ENCODE assay signal across 11 cellular contexts in genomic region chr17:82094931-82095776, GRCh38. TPM values are rescaled to one million over a fixed set of nuclear protein-coding genes. Genes with fewer than 3 reads are reported as not detected.
A peak's percentile ranks its signal among the peaks of the same experiment; 100 is the strongest.
DNase-seq lines count a peak whose midpoint lies in the region; FAIRE-seq and TF ChIP-seq lines count a peak whose summit lies in the region.
"Had no signal": no experiment of that assay in that cellular context is flagged by ENCODE, and none has a peak within 500 bp of the region (broad histone marks: within the 10 kb centered on the region; RNA-seq: fewer than 3 reads in every experiment).

No MANE protein-coding gene starts in this region.

- H3K27ac ChIP-seq in neural progenitor cell (no peak overlapping the region), small intestine (ENCODE audit: low read depth in 1 of 2, low read length in 1 of 2) (no peak overlapping the region)

- BruUV-seq in Caco-2 (replicated peaks; lab: Mats Ljungman, UMichigan) (no TSS peak), MCF 10A (replicated peaks; lab: Mats Ljungman, UMichigan) (no TSS peak)

- CTCF ChIA-PET in Caco-2 (lab: Charles Lee) (no interaction called here), MCF 10A (lab: Yijun Ruan, JAX) (interaction anchor here (0.7 to 1.3 kb wide), 5 partner anchors 29 to 141 kb away, joined by 3 read pairs; no protein-coding TSS in a partner anchor)

- no peak for TF ChIP-seq CTCF in Caco-2 (IDR thresholded peaks at IDR 0.05; ENCODE audit: insufficient read depth in 1 of 2, low read depth in 1 of 2, low read length in 1 of 2, severe bottlenecking in 1 of 2, unreplicated experiment in 1 of 2)
- no peak for TF ChIP-seq CTCF in Loucy (conservative IDR thresholded peaks at IDR 0.05; ENCODE audit: low read length)
- TF ChIP-seq CTCF in MCF 10A (IDR thresholded peaks at IDR 0.05; ENCODE audit: unreplicated experiment): no peak
- no peak for TF ChIP-seq CTCF in neural progenitor cell (IDR thresholded peaks at IDR 0.05)

- H3K4me2 ChIP-seq in Loucy (ENCODE audit: low read depth, low read length, poor library complexity, severe bottlenecking) (peak overlapping the region; percentile 96), neural progenitor cell (peak overlapping the region; percentile 96)

- H3K4me3 ChIP-seq in Caco-2 (ENCODE audit: low read depth, low read length): no peak overlapping the region; the same call in 1 of the 2 replicates
- H3K4me3 ChIP-seq in Loucy (ENCODE audit: low read length, poor library complexity, severe bottlenecking): peak overlapping the region; percentile 86
- peak overlapping the region; percentile 100 for H3K4me3 ChIP-seq in neural progenitor cell
- H3K4me3 ChIP-seq in small intestine (ENCODE audit: low read depth in 1 of 2, low read length in 2 of 2): no peak overlapping the region

- H3F3A ChIP-seq in Loucy (ENCODE audit: low read depth) (no peaks in the 10 kb centered on the region), neural progenitor cell (ENCODE audit: low read depth) (peaks cover 13% of the 10 kb centered on the region)

- POLR2A ChIA-PET in Caco-2 (lab: Charles Lee) (interaction anchor here (0.6 kb wide), 1 partner anchor 57 kb away, joined by 3 read pairs; no protein-coding TSS in a partner anchor), MCF 10A (lab: Yijun Ruan, JAX) (interaction anchor here (0.6 to 3.2 kb wide), 12 partner anchors 8 to 743 kb away, joined by 3 to 15 read pairs (median 5); partner anchors contain the start of genes DCXR and DUS1L)

- intact Hi-C loops in Caco-2 (cut with micrococcal nuclease; ENCODE audit: unreplicated experiment) (no loop called here), MCF 10A (cut with micrococcal nuclease) (loop anchor here (10.0 kb wide), 1 partner anchor 60 kb away; the partner anchor contains the start of genes DCXR and RAC3)

- H4K20me1 ChIP-seq in Loucy (ENCODE audit: insufficient read depth, low read length, poor library complexity, severe bottlenecking): peaks cover 65% of the 10 kb centered on the region
- H4K20me1 ChIP-seq in neural progenitor cell (ENCODE audit: low read depth): peaks cover 70% of the 10 kb centered on the region

- H3K4me3 Mint-ChIP-seq in Caco-2 (ENCODE audit: unreplicated experiment): peak overlapping the region; percentile 75
- peak overlapping the region; percentile 75 for H3K4me3 Mint-ChIP-seq in MCF 10A (ENCODE audit: unreplicated experiment)
- peak overlapping the region; percentile 83 for H3K4me3 Mint-ChIP-seq in neural progenitor cell

- H3K9ac ChIP-seq in Loucy (ENCODE audit: low read depth, low read length, poor library complexity, severe bottlenecking) (peak overlapping the region; percentile 93), neural progenitor cell (no peak overlapping the region)

- H3K9me3 Mint-ChIP-seq in Caco-2 (ENCODE audit: unreplicated experiment): no peaks in the 10 kb centered on the region
- H3K9me3 Mint-ChIP-seq in MCF 10A (ENCODE audit: unreplicated experiment): no peaks in the 10 kb centered on the region
- no peaks in the 10 kb centered on the region for H3K9me3 Mint-ChIP-seq in neural progenitor cell

- H3K27ac Mint-ChIP-seq in Caco-2 (ENCODE audit: unreplicated experiment) (no peak overlapping the region), MCF 10A (ENCODE audit: low read depth, unreplicated experiment) (no peak overlapping the region), neural progenitor cell (no peak overlapping the region)

- H3K79me2 ChIP-seq in Loucy (ENCODE audit: insufficient read depth, low read length) (peaks cover 80% of the 10 kb centered on the region), neural progenitor cell (ENCODE audit: low read depth) (peaks cover 84% of the 10 kb centered on the region)

- H2AFZ ChIP-seq in Loucy (ENCODE audit: low read length): no peak overlapping the region
- no peak overlapping the region for H2AFZ ChIP-seq in neural progenitor cell (replicated peaks)

- peaks cover 22% of the 10 kb centered on the region for H3K36me3 ChIP-seq in Caco-2 (ENCODE audit: control insufficient read depth, insufficient read depth, low read length)
- H3K36me3 ChIP-seq in Loucy (ENCODE audit: insufficient read depth, low read length): peaks cover 51% of the 10 kb centered on the region; the same call in 1 of the 2 replicates
- H3K36me3 ChIP-seq in neural progenitor cell: no peaks in the 10 kb centered on the region
- peaks cover 14 to 19% of the 10 kb centered on the region in 2 donors for H3K36me3 ChIP-seq in small intestine (ENCODE audit: control insufficient read depth in 2 of 2, insufficient read depth in 2 of 2, low read length in 2 of 2)

- peaks cover 22% of the 10 kb centered on the region for H3K4me1 ChIP-seq in Caco-2
- peaks cover 24% of the 10 kb centered on the region for H3K4me1 ChIP-seq in Loucy (ENCODE audit: insufficient read depth, low read length, poor library complexity, severe bottlenecking)
- H3K4me1 ChIP-seq in neural progenitor cell: peaks cover 28% of the 10 kb centered on the region
- peaks cover 2 to 6% of the 10 kb centered on the region in 2 donors for H3K4me1 ChIP-seq in small intestine (ENCODE audit: control insufficient read depth in 2 of 2, insufficient read depth in 1 of 2, low read depth in 1 of 2, low read length in 1 of 2)

- H3K27me3 Mint-ChIP-seq in Caco-2 (ENCODE audit: insufficient read depth, unreplicated experiment) (no peaks in the 10 kb centered on the region), MCF 10A (ENCODE audit: insufficient read depth, unreplicated experiment) (no peaks in the 10 kb centered on the region), neural progenitor cell (ENCODE audit: insufficient read depth, low read depth) (peaks cover 4% of the 10 kb centered on the region)

- no peaks in the 10 kb centered on the region for H3K9me3 ChIP-seq in Caco-2
- no peaks in the 10 kb centered on the region for H3K9me3 ChIP-seq in Loucy (ENCODE audit: insufficient read depth, low read depth, low read length)
- no peaks in the 10 kb centered on the region for H3K9me3 ChIP-seq in neural progenitor cell (ENCODE audit: low read depth)
- H3K9me3 ChIP-seq in small intestine (ENCODE audit: control insufficient read depth, low read depth): no peaks in the 10 kb centered on the region

- no peaks in the 10 kb centered on the region for H3K9me2 ChIP-seq in Loucy (replicated peaks; ENCODE audit: low read depth, low read length)

- H3K36me3 Mint-ChIP-seq in Caco-2 (ENCODE audit: insufficient read depth, unreplicated experiment) (peaks cover 85% of the 10 kb centered on the region), MCF 10A (ENCODE audit: insufficient read depth, unreplicated experiment) (peaks cover 70% of the 10 kb centered on the region), neural progenitor cell (peaks cover 2% of the 10 kb centered on the region)

- H3K27me3 ChIP-seq in Caco-2 (replicated peaks; ENCODE audit: control insufficient read depth, insufficient read depth, low read length) (no peaks in the 10 kb centered on the region), Loucy (ENCODE audit: insufficient read depth, low read length, poor library complexity, severe bottlenecking) (no peaks in the 10 kb centered on the region), neural progenitor cell (no peaks in the 10 kb centered on the region), small intestine (ENCODE audit: control insufficient read depth in 2 of 2, insufficient read depth in 2 of 2, low read length in 2 of 2) (no peaks in the 10 kb centered on the region)

- no peaks in the 10 kb centered on the region for H3K4me1 Mint-ChIP-seq in Caco-2 (ENCODE audit: low read depth, unreplicated experiment)
- H3K4me1 Mint-ChIP-seq in MCF 10A (ENCODE audit: insufficient read depth, unreplicated experiment): no peaks in the 10 kb centered on the region
- peaks cover 7% of the 10 kb centered on the region for H3K4me1 Mint-ChIP-seq in neural progenitor cell

- 92 to 93% (median 93%) methylated on average over 36 to 37 of the region's 37 CpGs for WGBS in small intestine, 3 donors

- DNase-seq in Caco-2 (no peak), MCF 10A (ENCODE audit: unreplicated experiment) (no peak), neural progenitor cell (ENCODE audit: low spot score) (no peak), ecto neural progenitor cell (ENCODE audit: low spot score) (no peak), NCI-H69 (lab: John Stamatoyannopoulos, UW) (no peak), small intestine (no peak), SKM-1 (lab: John Stamatoyannopoulos, UW; ENCODE audit: unreplicated experiment) (no peak)
- DNase-seq: midbrain, NCI-H526 treated with DMSO at 0.1 percent for 48 hours had no signal

- no peak for FAIRE-seq in small intestine (lab: Jason Lieb, UNC)
- FAIRE-seq: colon had no signal

RNA-seq across cellular contexts. Expression of gene FASN, which starts 2.9 kb away (rescaled TPM):
- total RNA-seq in Caco-2 (2022) (330 and 359 TPM in 2 replicates), MCF 10A (2022) (114 and 120 TPM in 2 replicates), neural progenitor cell (ENCODE audit: low replicate concordance) (77.9 and 266 TPM in 2 replicates)
- polyA plus RNA-seq in small intestine: 100 to 1,000 TPM in 1 of 3 donors, 10 to 100 TPM in 2; 13.2 to 103 (median 13.5) TPM

RNA-seq across cellular contexts. Expression of gene DUS1L, which starts 29.6 kb away (rescaled TPM):
- total RNA-seq in Caco-2 (2022) (129 TPM in 2 replicates), MCF 10A (2022) (116 and 123 TPM in 2 replicates), neural progenitor cell (ENCODE audit: low replicate concordance) (54.5 and 76.6 TPM in 2 replicates)
- polyA plus RNA-seq in small intestine: 100 to 1,000 TPM; 115 to 170 (median 140) TPM

RNA-seq across cellular contexts. Expression of gene GPS1, which starts 43.5 kb away (rescaled TPM):
- total RNA-seq in Caco-2 (2022) (185 and 195 TPM in 2 replicates), MCF 10A (2022) (96.6 and 100 TPM in 2 replicates), neural progenitor cell (ENCODE audit: low replicate concordance) (86.6 and 174 TPM in 2 replicates)
- polyA plus RNA-seq in small intestine: 100 to 1,000 TPM in 2 of 3 donors, 10 to 100 TPM in 1; 80.4 to 161 (median 156) TPM

RNA-seq across cellular contexts. Expression of gene RFNG, which starts 43.5 kb away (rescaled TPM):
- 33.0 and 35.5 TPM in 2 replicates for total RNA-seq in Caco-2 (2022)
- total RNA-seq in MCF 10A (2022): 37.9 and 38.0 TPM in 2 replicates
- 13.6 and 41.0 TPM in 2 replicates for total RNA-seq in neural progenitor cell (ENCODE audit: low replicate concordance)
- polyA plus RNA-seq in small intestine: 10 to 100 TPM; 35.4 to 43.8 (median 40.0) TPM

RNA-seq across cellular contexts. Expression of gene DCXR, which starts 57.7 kb away (rescaled TPM):
- total RNA-seq in Caco-2 (2022): 197 and 208 TPM in 2 replicates
- total RNA-seq in MCF 10A (2022): 77.9 and 111 TPM in 2 replicates
- 36.5 and 64.9 TPM in 2 replicates for total RNA-seq in neural progenitor cell (ENCODE audit: low replicate concordance)
- 100 to 1,000 TPM; 103 to 147 (median 121) TPM for polyA plus RNA-seq in small intestine

Comparison
In these comparisons a context has a peak if more than half of its experiments do, and no peak if none do; other contexts are left out.
1. H3K4me3 ChIP-seq: peak in Loucy (single experiment) and neural progenitor cell (single experiment); none in Caco-2 (single experiment) and small intestine (0 of 2).
2. Peak in every context shown above with its lines, with median percentiles within 50 percentile points of each other: H3K4me3 Mint-ChIP-seq.